Comparison of ENCODE assay signal across 16 cellular contexts in the genomic region with DNA sequence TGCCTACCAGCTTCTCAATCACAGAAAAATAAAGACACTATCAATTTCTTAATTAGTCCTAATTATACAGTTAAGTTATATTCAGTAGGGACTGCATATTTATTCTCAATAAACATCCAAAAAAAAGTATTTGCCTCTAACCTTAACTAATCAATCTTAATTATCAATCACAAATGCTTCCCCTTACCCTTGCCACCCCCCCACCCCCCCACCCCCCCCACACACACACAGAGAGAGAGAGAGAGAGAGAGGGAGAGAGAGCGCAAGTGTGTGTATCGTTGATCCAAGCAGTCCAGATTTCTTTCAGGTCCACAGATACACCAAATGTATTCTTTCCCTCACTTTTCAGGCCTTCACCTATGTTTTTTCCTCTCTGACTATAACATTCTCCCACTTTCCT.
"Had no signal": no experiment of that assay in that cellular context is flagged by ENCODE, and none has a peak within 500 bp of the region (broad histone marks: within the 10 kb centered on the region; RNA-seq: fewer than 3 reads in every experiment).

No MANE protein-coding gene starts in this region.

- H3K27ac ChIP-seq: esophagus muscularis mucosa, hepatocyte, SJSA1, suprapubic skin had no signal

- H3K9me3 Mint-ChIP-seq: activated B cell treated with CpG ODN at 0.5 μM for 24 hours; activated naive CD4-positive, alpha-beta T cell treated with anti-CD3 and anti-CD28 coated beads for 36 hours; T-helper 2 cell treated with Interferon-gamma antibody and Interleukin-4, amounts not matched to agents 5 μg/mL and 100 μg/mL, for 36 hours had no signal

- H3K4me3 Mint-ChIP-seq: activated B cell treated with CpG ODN at 0.5 μM for 24 hours; activated naive CD4-positive, alpha-beta T cell treated with anti-CD3 and anti-CD28 coated beads for 36 hours; T-helper 2 cell treated with Interferon-gamma antibody and Interleukin-4, amounts not matched to agents 5 μg/mL and 100 μg/mL, for 36 hours had no signal

- H3K27me3 Mint-ChIP-seq: activated B cell treated with CpG ODN at 0.5 μM for 24 hours had no signal

- ATAC-seq: left lobe of liver had no signal

- H3K9me3 ChIP-seq: esophagus muscularis mucosa, neutrophil, SJSA1, suprapubic skin had no signal

- DNase-seq: activated B cell treated with CpG ODN at 0.5 μM for 24 hours; activated CD4-positive, alpha-beta T cell treated with anti-CD3 and anti-CD28 coated beads, Interleukin-2, amount 50 U/mL, for 1 hour; activated naive CD4-positive, alpha-beta T cell treated with anti-CD3 and anti-CD28 coated beads for 36 hours; amniotic stem cell; caudate nucleus; retina; stimulated activated CD4-positive, alpha-beta T cell treated with anti-CD3 and anti-CD28 coated beads, Interleukin-2, amount 100 ng/mL, for 48 hours; stimulated activated naive CD4-positive, alpha-beta T cell treated with Interleukin-2 at 50 U/mL for 16 hours; trophoblast cell had no signal

- H3K27ac Mint-ChIP-seq: activated B cell treated with CpG ODN at 0.5 μM for 24 hours; activated naive CD4-positive, alpha-beta T cell treated with anti-CD3 and anti-CD28 coated beads for 36 hours; T-helper 2 cell treated with Interferon-gamma antibody and Interleukin-4, amounts not matched to agents 5 μg/mL and 100 μg/mL, for 36 hours had no signal

- H3K4me1 ChIP-seq: SJSA1 had no signal

- H3K27me3 ChIP-seq: esophagus muscularis mucosa, hepatocyte, neutrophil, suprapubic skin had no signal

- H3K4me3 ChIP-seq: esophagus muscularis mucosa, hepatocyte, SJSA1, suprapubic skin had no signal
